ENCODE assay signal across 8 cellular contexts in genomic region chr7:39741942-39742623, GRCh38.
DNase-seq lines count a peak whose midpoint lies in the region; ATAC-seq and TF ChIP-seq lines count a peak whose summit lies in the region.

No MANE protein-coding gene starts in this region.

- H3K27ac Mint-ChIP-seq in T-helper 17 cell (no peak overlapping the region), neural crest cell (ENCODE audit: unreplicated experiment) (no peak overlapping the region)

- H3K4me3 Mint-ChIP-seq in T-helper 17 cell: no peak overlapping the region
- H3K4me3 Mint-ChIP-seq in neural crest cell: no peak overlapping the region

- DNase-seq in DMS79 treated with DMSO at 0.1 percent for 48 hours (lab: John Stamatoyannopoulos, UW) (peak; percentile 56), T-helper 17 cell (peak in 2 of 3 donors; percentile 19), choroid plexus epithelial cell (ENCODE audit: low read depth) (peak; percentile 52), neural crest cell (ENCODE audit: low read depth, low spot score) (peak; percentile 33), tibial artery (no peak), cerebellar nuclear complex (lab: John Stamatoyannopoulos, UW) (no peak)

- H3K27me3 ChIP-seq in tibial artery: no peaks in the 10 kb centered on the region

- H3K9me3 ChIP-seq in T-helper 17 cell (ENCODE audit: control insufficient read depth, low read length, poor library complexity, severe bottlenecking) (no peaks in the 10 kb centered on the region), tibial artery (no peaks in the 10 kb centered on the region)

- H3K27me3 Mint-ChIP-seq in T-helper 17 cell (no peaks in the 10 kb centered on the region), neural crest cell (ENCODE audit: low read depth) (no peaks in the 10 kb centered on the region)

- H3K4me1 Mint-ChIP-seq in T-helper 17 cell (peaks cover 12% of the 10 kb centered on the region), neural crest cell (peaks cover 10% of the 10 kb centered on the region)

- peak; percentile 63 for TF ChIP-seq CTCF in choroid plexus epithelial cell (conservative IDR thresholded peaks at IDR 0.05; ENCODE audit: low read depth, low read length)
- peak; percentile 62 for TF ChIP-seq CTCF in neural crest cell (conservative IDR thresholded peaks at IDR 0.05)
- TF ChIP-seq CTCF in tibial artery (IDR thresholded peaks at IDR 0.05): no peak

- no peaks in the 10 kb centered on the region for H3K36me3 ChIP-seq in tibial artery

- no peaks in the 10 kb centered on the region for H3K4me1 ChIP-seq in tibial artery

- no peaks in the 10 kb centered on the region for H3K9me3 Mint-ChIP-seq in neural crest cell

- H3K4me3 ChIP-seq in choroid plexus epithelial cell (ENCODE audit: low read depth, low read length) (no peak overlapping the region), tibial artery (no peak overlapping the region)

- H3K27ac ChIP-seq in tibial artery: no peak overlapping the region

- intact Hi-C loops in tibial artery (cut with DNase I; ENCODE audit: low total_unique reads): no loop called here

- no peaks in the 10 kb centered on the region for H3K36me3 Mint-ChIP-seq in T-helper 17 cell (ENCODE audit: low read depth)
- peaks cover 2% of the 10 kb centered on the region for H3K36me3 Mint-ChIP-seq in neural crest cell (ENCODE audit: low read depth)

- ATAC-seq in HG03342 (IDR thresholded peaks at IDR 0.05; ENCODE audit: unreplicated experiment): peak; percentile 89
- ATAC-seq in T-helper 17 cell: peak; percentile 76
- no peak for ATAC-seq in GM21576 (IDR thresholded peaks at IDR 0.05; ENCODE audit: unreplicated experiment)

Comparison
In these comparisons a context has a peak if more than half of its experiments do, and no peak if none do; other contexts are left out.
1. DNase-seq: peak in DMS79 treated with DMSO at 0.1 percent for 48 hours (single experiment), T-helper 17 cell (2 of 3), choroid plexus epithelial cell (single experiment) and neural crest cell (single experiment); none in tibial artery (0 of 2) and cerebellar nuclear complex (0 of 2).
2. CTCF ChIP-seq: peak in choroid plexus epithelial cell (single experiment) and neural crest cell (single experiment); none in tibial artery (0 of 2).